Comparison of ENCODE assay signal across 23 cellular contexts in genomic region chr1:2934642-2935081, GRCh38.
"Had no signal": no experiment of that assay in that cellular context is flagged by ENCODE, and none has a peak within 500 bp of the region (broad histone marks: within the 10 kb centered on the region; RNA-seq: fewer than 3 reads in every experiment).

No MANE protein-coding gene starts in this region.

- H3K4me1 ChIP-seq: esophagus squamous epithelium, parathyroid adenoma, prostate gland, tibial nerve, upper lobe of right lung, uterus had no signal

- H3K4me3 ChIP-seq: esophagus squamous epithelium, lung, prostate gland, skin epidermis, thoracic aorta, tibial nerve, upper lobe of right lung, uterus had no signal

- H3K9me3 ChIP-seq: esophagus squamous epithelium, neutrophil, prostate gland, thoracic aorta, upper lobe of right lung, uterus had no signal

- H3K36me3 ChIP-seq: esophagus squamous epithelium, neutrophil, prostate gland, thoracic aorta, tibial nerve, upper lobe of right lung, uterus had no signal

- H3K27ac ChIP-seq: esophagus squamous epithelium, neutrophil, parathyroid adenoma, prostate gland, skin epidermis, thoracic aorta, tibial nerve, upper lobe of right lung, uterus had no signal

- ATAC-seq: effector memory CD8-positive, alpha-beta T cell; left lobe of liver; natural killer cell; right cardiac atrium; stimulated activated naive B cell treated with anti-CD40 and anti-IgM and Interleukin-4, amounts not matched to agents 10 μg/mL and 1 μg/mL and 100 μg/mL, for 72 hours; upper lobe of right lung had no signal

- H3K27me3 ChIP-seq: neutrophil, uterus had no signal

- DNase-seq: cortex of kidney; effector memory CD8-positive, alpha-beta T cell; erythroblast; esophagus squamous epithelium; foreskin melanocyte; hypothalamus; immature natural killer cell; islet precursor cell; natural killer cell; stimulated activated CD4-positive, alpha-beta T cell treated with anti-CD3 and anti-CD28 coated beads, Interleukin-15, amount 100 ng/mL, for 24 hours; stimulated activated CD4-positive, alpha-beta T cell treated with anti-CD3 and anti-CD28 coated beads, Interleukin-2, amount 100 ng/mL, for 48 hours; stimulated activated naive B cell treated with anti-CD40 and anti-IgM and Interleukin-4, amounts not matched to agents 10 μg/mL and 1 μg/mL and 100 μg/mL, for 72 hours; upper lobe of right lung; uterus had no signal
